In the genomic region with DNA sequence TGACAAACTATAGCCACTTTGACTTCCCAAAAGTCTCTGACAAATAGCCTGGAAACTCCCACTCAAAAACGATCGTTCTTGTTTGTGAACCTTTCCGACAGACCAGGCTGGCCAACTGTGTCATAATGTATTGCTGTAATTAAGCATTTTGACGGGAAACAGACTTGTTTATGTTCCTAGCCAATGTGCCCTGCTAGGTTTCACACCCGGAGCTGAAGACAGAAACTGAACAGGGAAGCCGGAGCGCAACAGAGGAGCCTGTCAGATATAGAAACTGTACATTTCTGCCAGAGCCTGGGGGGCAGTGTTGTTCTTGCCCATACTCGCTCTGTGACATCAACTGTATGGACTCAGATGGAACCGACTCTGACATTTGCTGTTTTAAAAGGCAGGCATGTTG, we compare ENCODE assay signal across 8 cellular contexts. TPM values are rescaled to one million over a fixed set of nuclear protein-coding genes. Genes with fewer than 3 reads are reported as not detected.
DNase-seq lines count a peak whose midpoint lies in the region; ATAC-seq and TF ChIP-seq lines count a peak whose summit lies in the region.

No MANE protein-coding gene starts in this region.

- CTCF ChIA-PET in activated naive CD4-positive, alpha-beta T cell treated with anti-CD3 and anti-CD28 coated beads for 36 hours (lab: Charles Lee) = interaction anchor here (1.0 to 2.6 kb wide), 4 partner anchors 8 to 40 kb away, joined by 3 to 11 read pairs (median 4); no protein-coding TSS in a partner anchor

- intact Hi-C loops in activated naive CD4-positive, alpha-beta T cell treated with anti-CD3 and anti-CD28 coated beads for 36 hours (cut with micrococcal nuclease) = loop anchor here (1.0 kb wide), 8 partner anchors 28 to 427 kb away; no protein-coding TSS in a partner anchor
- intact Hi-C loops in sigmoid colon (cut with DNase I) = no loop called here

- no peaks in the 10 kb centered on the region for H3K36me3 Mint-ChIP-seq in activated naive CD4-positive, alpha-beta T cell treated with anti-CD3 and anti-CD28 coated beads for 36 hours (ENCODE audit: low read depth)
- H3K36me3 Mint-ChIP-seq in activated naive CD4-positive, alpha-beta T cell treated with anti-CD3 and anti-CD28 coated beads, Interleukin-2, amount 50 U/mL, for 24 hours = no peaks in the 10 kb centered on the region

- H3K27ac Mint-ChIP-seq in activated naive CD4-positive, alpha-beta T cell treated with anti-CD3 and anti-CD28 coated beads for 36 hours = peak overlapping the region; percentile 76
- H3K27ac Mint-ChIP-seq in activated naive CD4-positive, alpha-beta T cell treated with anti-CD3 and anti-CD28 coated beads, Interleukin-2, amount 50 U/mL, for 24 hours = no peak overlapping the region

- H3K27me3 Mint-ChIP-seq in activated naive CD4-positive, alpha-beta T cell treated with anti-CD3 and anti-CD28 coated beads for 36 hours (ENCODE audit: low read depth) = peaks cover 10% of the 10 kb centered on the region
- H3K27me3 Mint-ChIP-seq in activated naive CD4-positive, alpha-beta T cell treated with anti-CD3 and anti-CD28 coated beads, Interleukin-2, amount 50 U/mL, for 24 hours = peaks cover 2% of the 10 kb centered on the region

- no peaks in the 10 kb centered on the region for H3K9me3 ChIP-seq in sigmoid colon

- H3K4me3 Mint-ChIP-seq in activated naive CD4-positive, alpha-beta T cell treated with anti-CD3 and anti-CD28 coated beads for 36 hours = peak overlapping the region; percentile 69
- peak overlapping the region; percentile 52 for H3K4me3 Mint-ChIP-seq in activated naive CD4-positive, alpha-beta T cell treated with anti-CD3 and anti-CD28 coated beads, Interleukin-2, amount 50 U/mL, for 24 hours

- DNase-seq in activated naive CD4-positive, alpha-beta T cell treated with anti-CD3 and anti-CD28 coated beads for 36 hours = peak; percentile 79
- no peak for DNase-seq in activated naive CD4-positive, alpha-beta T cell treated with anti-CD3 and anti-CD28 coated beads, Interleukin-2, amount 50 U/mL, for 16 hours
- DNase-seq in MV-4-11 (lab: John Stamatoyannopoulos, UW) (peak; percentile 80), sigmoid colon (peak; percentile 66), hepatic stellate cell (ENCODE audit: low spot score) (no peak)

- H3K27ac ChIP-seq in sigmoid colon = peak overlapping the region in 2 of 4 donors; percentile 47 to 62

- no peak for TF ChIP-seq CTCF in sigmoid colon (IDR thresholded peaks at IDR 0.05)

- no peak for TF ChIP-seq POLR2A in sigmoid colon (IDR thresholded peaks at IDR 0.05)

- peak overlapping the region in 3 of 4 donors; percentile 3 to 14 (median 11) for H3K4me3 ChIP-seq in sigmoid colon

- WGBS in sigmoid colon, 2 donors = 15 to 34% methylated on average over 9 of the region's 9 CpGs

- H3K9me3 Mint-ChIP-seq in activated naive CD4-positive, alpha-beta T cell treated with anti-CD3 and anti-CD28 coated beads for 36 hours = peaks cover 1% of the 10 kb centered on the region
- H3K9me3 Mint-ChIP-seq in activated naive CD4-positive, alpha-beta T cell treated with anti-CD3 and anti-CD28 coated beads, Interleukin-2, amount 50 U/mL, for 24 hours = no peaks in the 10 kb centered on the region

- peak in 2 of 4 donors; percentile 2 to 63 for TF ChIP-seq EP300 in sigmoid colon (IDR thresholded peaks at IDR 0.05)

- no peaks in the 10 kb centered on the region for H3K27me3 ChIP-seq in sigmoid colon

- peaks cover 0 to 13% (median under 1%) of the 10 kb centered on the region in 4 donors for H3K4me1 ChIP-seq in sigmoid colon

- ATAC-seq in GM18520 (IDR thresholded peaks at IDR 0.05; ENCODE audit: unreplicated experiment) = no peak
- ATAC-seq in GM18858 (IDR thresholded peaks at IDR 0.05; ENCODE audit: unreplicated experiment) = no peak

- H3K36me3 ChIP-seq in sigmoid colon = no peaks in the 10 kb centered on the region

- H3K4me1 Mint-ChIP-seq in activated naive CD4-positive, alpha-beta T cell treated with anti-CD3 and anti-CD28 coated beads for 36 hours (ENCODE audit: low read depth) = peaks cover 10% of the 10 kb centered on the region
- H3K4me1 Mint-ChIP-seq in activated naive CD4-positive, alpha-beta T cell treated with anti-CD3 and anti-CD28 coated beads, Interleukin-2, amount 50 U/mL, for 24 hours = peaks cover 9% of the 10 kb centered on the region

RNA-seq across cellular contexts. Expression of gene C7orf33, which starts 55.3 kb away (rescaled TPM):
- total RNA-seq in activated naive CD4-positive, alpha-beta T cell treated with anti-CD3 and anti-CD28 coated beads for 36 hours = not detected
- total RNA-seq in sigmoid colon = not detected
- not detected for polyA plus RNA-seq in sigmoid colon

Comparison
In these comparisons a context has a peak if more than half of its experiments do, and no peak if none do; other contexts are left out.
1. DNase-seq: peak in activated naive CD4-positive, alpha-beta T cell treated with anti-CD3 and anti-CD28 coated beads for 36 hours (single experiment), MV-4-11 (single experiment) and sigmoid colon (single experiment); none in activated naive CD4-positive, alpha-beta T cell treated with anti-CD3 and anti-CD28 coated beads, Interleukin-2, amount 50 U/mL, for 16 hours (single experiment) and hepatic stellate cell (single experiment).